ENCODE assay signal across 32 cellular contexts in the genomic region with DNA sequence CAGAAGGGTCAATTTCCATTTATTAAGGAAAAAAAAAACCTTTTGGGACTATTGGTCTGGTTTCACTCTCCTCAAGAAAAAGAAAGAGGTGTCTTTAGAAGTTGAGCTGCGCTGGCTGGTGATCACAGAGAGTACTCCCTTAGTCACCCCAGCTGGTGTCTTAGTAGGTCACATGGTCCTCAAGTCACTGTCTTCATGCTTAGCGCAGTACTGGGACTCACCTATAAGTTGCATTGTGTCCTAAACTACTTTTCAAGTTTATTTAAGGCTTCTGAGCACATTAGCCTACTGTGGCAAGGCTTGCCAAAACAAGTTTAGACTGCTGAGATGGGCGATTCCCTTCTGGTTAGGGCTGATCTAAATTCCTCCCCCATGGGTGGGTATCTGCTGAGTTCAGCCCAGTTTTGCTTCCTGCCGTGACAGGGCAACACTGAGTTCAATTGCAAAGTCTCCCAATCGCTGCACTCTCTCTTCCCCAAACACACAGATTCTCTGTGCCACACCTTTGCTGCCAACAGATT.
"Had no signal": no experiment of that assay in that cellular context is flagged by ENCODE, and none has a peak within 500 bp of the region (broad histone marks: within the 10 kb centered on the region; RNA-seq: fewer than 3 reads in every experiment).

No MANE protein-coding gene starts in this region.

- H3K27me3 ChIP-seq: hepatocyte, neural progenitor cell, neutrophil, stomach, testis, thyroid gland, transverse colon, upper lobe of left lung, vagina had no signal

- H3K9me3 ChIP-seq: lower lobe of right lung, neutrophil, testis, thyroid gland, transverse colon, upper lobe of left lung, vagina had no signal

- H3K27me3 Mint-ChIP-seq: naive B cell; stimulated activated naive B cell treated with anti-CD40 and anti-IgM and Interleukin-4, amounts not matched to agents 10 μg/mL and 1 μg/mL and 100 μg/mL, for 72 hours had no signal

- DNase-seq: islet precursor cell; kidney glomerular epithelial cell; left cardiac atrium; left ventricle myocardium superior; lower lobe of right lung; mesendoderm; naive B cell; natural killer cell; nephron progenitor cell; occipital lobe; retina; right cardiac atrium; stimulated activated CD4-positive, alpha-beta T cell treated with anti-CD3 and anti-CD28 coated beads, Interleukin-12 subunit alpha, Interleukin-12 subunit beta, amount 100 ng/mL, for 4 hours; stimulated activated CD4-positive, alpha-beta T cell treated with anti-CD3 and anti-CD28 coated beads, Interleukin-15, amount 100 ng/mL, for 24 hours; stimulated activated CD4-positive, alpha-beta T cell treated with anti-CD3 and anti-CD28 coated beads, Interleukin-2, amount 100 ng/mL, for 24 hours; stimulated activated CD4-positive, alpha-beta T cell treated with anti-CD3 and anti-CD28 coated beads, Interleukin-4, amount 100 ng/mL, for 1 hour; stimulated activated naive B cell treated with anti-CD40 and anti-IgM and Interleukin-4, amounts not matched to agents 10 μg/mL and 1 μg/mL and 100 μg/mL, for 72 hours; stimulated activated naive CD8-positive, alpha-beta T cell treated with anti-CD3 and anti-CD28 coated beads, Interleukin-15, Interleukin-2, amounts not matched to agents 100 U/mL and 50 U/mL, for 24 hours; stomach; testis; thyroid gland; transverse colon; upper lobe of left lung had no signal

- H3K27ac ChIP-seq: hepatocyte, lower lobe of right lung, neural progenitor cell, neutrophil, parathyroid adenoma, skin epidermis, stomach, testis, thyroid gland, transverse colon, upper lobe of left lung, vagina had no signal

- H3K4me1 Mint-ChIP-seq: mesothelial cell of epicardium; naive B cell; natural killer cell; nephron progenitor cell; neural progenitor cell; stimulated activated naive B cell treated with anti-CD40 and anti-IgM and Interleukin-4, amounts not matched to agents 10 μg/mL and 1 μg/mL and 100 μg/mL, for 72 hours had no signal

- H2AFZ ChIP-seq: hepatocyte, neural progenitor cell, parathyroid adenoma had no signal

- H3K4me1 ChIP-seq: lower lobe of right lung, neural progenitor cell, parathyroid adenoma, stomach, testis, thyroid gland, transverse colon, upper lobe of left lung, vagina had no signal

- H3K9ac ChIP-seq: neural progenitor cell, parathyroid adenoma had no signal

- H3K4me3 ChIP-seq: hepatocyte, lower lobe of right lung, neural progenitor cell, skin epidermis, stomach, testis, thyroid gland, transverse colon, upper lobe of left lung, vagina had no signal

- H3K27ac Mint-ChIP-seq: mesothelial cell of epicardium; naive B cell; natural killer cell; nephron progenitor cell; neural progenitor cell; stimulated activated naive B cell treated with anti-CD40 and anti-IgM and Interleukin-4, amounts not matched to agents 10 μg/mL and 1 μg/mL and 100 μg/mL, for 72 hours had no signal

- H3K4me3 Mint-ChIP-seq: mesothelial cell of epicardium; naive B cell; natural killer cell; nephron progenitor cell; neural progenitor cell; stimulated activated naive B cell treated with anti-CD40 and anti-IgM and Interleukin-4, amounts not matched to agents 10 μg/mL and 1 μg/mL and 100 μg/mL, for 72 hours had no signal

- H3K36me3 ChIP-seq: lower lobe of right lung, neural progenitor cell, neutrophil, stomach, thyroid gland, transverse colon, upper lobe of left lung, vagina had no signal

- H3K4me2 ChIP-seq: hepatocyte, neural progenitor cell had no signal

- H3K79me2 ChIP-seq: hepatocyte, parathyroid adenoma had no signal

- H3K36me3 Mint-ChIP-seq: mesothelial cell of epicardium; naive B cell; neural progenitor cell; stimulated activated naive B cell treated with anti-CD40 and anti-IgM and Interleukin-4, amounts not matched to agents 10 μg/mL and 1 μg/mL and 100 μg/mL, for 72 hours had no signal

- ATAC-seq: left cardiac atrium; left lobe of liver; left ventricle myocardium superior; lower lobe of right lung; natural killer cell; right cardiac atrium; sciatic nerve; stimulated activated naive CD8-positive, alpha-beta T cell treated with anti-CD3 and anti-CD28 coated beads, Interleukin-15, Interleukin-2, amounts not matched to agents 100 U/mL and 50 U/mL, for 24 hours had no signal
